8 cellular contexts compared by ENCODE assay signal in the genomic region with DNA sequence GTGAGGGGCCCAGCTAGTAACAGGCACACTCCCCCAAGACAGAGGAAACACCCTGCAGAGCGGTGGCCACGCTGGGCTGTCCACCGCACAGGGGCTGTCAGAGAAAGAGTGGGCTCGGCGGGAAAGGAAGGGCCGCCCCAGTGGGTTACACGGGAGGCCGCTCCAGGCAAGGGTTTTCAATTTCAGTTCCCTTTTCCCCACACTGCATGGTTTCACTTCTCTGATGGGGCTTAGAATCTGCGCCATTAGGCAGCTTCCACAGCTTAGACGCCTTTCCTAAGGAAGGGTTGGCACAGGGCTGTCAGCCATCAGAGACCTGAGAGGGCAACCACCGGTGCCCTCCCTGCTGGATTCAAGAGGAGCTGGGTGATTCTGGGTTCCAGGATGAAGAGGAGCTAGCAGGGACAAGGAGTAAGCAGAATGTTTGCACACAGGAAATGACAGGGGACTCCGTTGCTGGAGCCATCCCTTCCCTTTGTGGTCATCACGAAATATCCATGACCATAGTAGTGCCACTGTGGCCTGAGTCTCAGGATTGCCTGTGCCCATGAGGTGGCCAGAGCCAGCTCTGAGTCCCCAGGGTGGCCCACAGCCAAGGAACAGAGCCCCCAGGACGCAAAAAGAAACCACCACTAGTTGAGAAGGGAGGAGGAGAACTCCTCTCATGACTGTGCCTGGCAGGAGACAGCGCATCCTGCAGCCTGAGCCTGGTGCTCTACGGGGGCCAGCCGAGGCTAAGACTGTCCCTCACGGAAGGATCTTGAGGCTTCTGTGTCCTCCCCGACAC.
DNase-seq lines count a peak whose midpoint lies in the region; ATAC-seq and TF ChIP-seq lines count a peak whose summit lies in the region.

No MANE protein-coding gene starts in this region.

- no peak overlapping the region for H2BK12ac ChIP-seq in trophoblast cell (ENCODE audit: low read length)

- no peaks in the 10 kb centered on the region for H3K4me1 ChIP-seq in ascending aorta
- no peaks in the 10 kb centered on the region for H3K4me1 ChIP-seq in trophoblast cell (ENCODE audit: control insufficient read depth in 1 of 2, insufficient read depth in 2 of 2, low read length in 2 of 2)
- H3K4me1 ChIP-seq in PC-9 (replicated peaks; ENCODE audit: insufficient read depth), result no peaks in the 10 kb centered on the region

- no peaks in the 10 kb centered on the region for H3K9me3 Mint-ChIP-seq in CD4-positive, alpha-beta T cell

- H4K91ac ChIP-seq in trophoblast cell (ENCODE audit: low read depth, low read length), result no peak overlapping the region

- H3K79me1 ChIP-seq in trophoblast cell (ENCODE audit: low read length), result no peaks in the 10 kb centered on the region

- peaks cover 31% of the 10 kb centered on the region for H3K4me1 Mint-ChIP-seq in CD4-positive, alpha-beta T cell (ENCODE audit: low read depth)

- no peak overlapping the region for H3K9ac ChIP-seq in trophoblast cell (ENCODE audit: low read length)

- no peak overlapping the region for H2AK5ac ChIP-seq in trophoblast cell (ENCODE audit: low read length)

- H3K4me2 ChIP-seq in trophoblast cell (ENCODE audit: low read length) (no peak overlapping the region), PC-9 (no peak overlapping the region)

- POLR2A ChIA-PET in CD4-positive, alpha-beta T cell (lab: Charles Lee), result no interaction called here
- POLR2A ChIA-PET in PC-9 (lab: Charles Lee; ENCODE audit: unreplicated experiment), result no interaction called here

- H2BK5ac ChIP-seq in trophoblast cell (ENCODE audit: low read depth, low read length, poor library complexity), result no peak overlapping the region

- H3K36me3 Mint-ChIP-seq in CD4-positive, alpha-beta T cell (ENCODE audit: low read depth), result no peaks in the 10 kb centered on the region

- no peak overlapping the region for H3K4me3 ChIP-seq in ascending aorta
- no peak overlapping the region for H3K4me3 ChIP-seq in trophoblast cell (ENCODE audit: low read depth, low read length)
- H3K4me3 ChIP-seq in PC-9, result no peak overlapping the region

- H3K23ac ChIP-seq in trophoblast cell (ENCODE audit: low read length), result no peak overlapping the region

- no peak for DNase-seq in CD4-positive, alpha-beta T cell
- DNase-seq in ascending aorta (ENCODE audit: low spot score in 2 of 2), result peak; percentile 13 to 64
- DNase-seq in trophoblast cell, result peak; percentile 3 to 15
- DNase-seq in PC-9, result no peak
- no peak for DNase-seq in NCI-H2227 treated with DMSO at 0.1 percent for 48 hours (lab: John Stamatoyannopoulos, UW)
- no peak for DNase-seq in KG1 (lab: John Stamatoyannopoulos, UW)

- H4K8ac ChIP-seq in trophoblast cell (ENCODE audit: low read depth, low read length), result no peak overlapping the region

- H3K4me3 Mint-ChIP-seq in CD4-positive, alpha-beta T cell, result peak overlapping the region; percentile 66

- H3K4ac ChIP-seq in trophoblast cell (ENCODE audit: low read depth, low read length), result no peak overlapping the region

- H2BK120ac ChIP-seq in trophoblast cell (ENCODE audit: insufficient read depth, low read length, poor library complexity), result no peak overlapping the region

- H3F3A ChIP-seq in PC-9 (ENCODE audit: insufficient read depth, low read depth), result no peaks in the 10 kb centered on the region

- H3K27ac ChIP-seq in CD4-positive, alpha-beta T cell (ENCODE audit: low read depth, low read length), result no peak overlapping the region
- H3K27ac ChIP-seq in ascending aorta (peak overlapping the region in 1 of 2 donors; percentile 53), trophoblast cell (ENCODE audit: low read depth, low read length) (no peak overlapping the region), PC-9 (no peak overlapping the region)

- H3K79me2 ChIP-seq in trophoblast cell (ENCODE audit: control insufficient read depth, insufficient read depth, low read length, poor library complexity), result no peaks in the 10 kb centered on the region
- no peaks in the 10 kb centered on the region for H3K79me2 ChIP-seq in PC-9 (ENCODE audit: low read depth)

- ATAC-seq in CD4-positive, alpha-beta T cell (ENCODE audit: poor library complexity), result no peak
- peak; percentile 98 for ATAC-seq in GM19372 (IDR thresholded peaks at IDR 0.05; ENCODE audit: low read depth, unreplicated experiment)
- peak; percentile 97 for ATAC-seq in HG03354 (IDR thresholded peaks at IDR 0.05; ENCODE audit: poor library complexity, severe bottlenecking, unreplicated experiment)

- peak overlapping the region; percentile 58 for H3K27ac Mint-ChIP-seq in CD4-positive, alpha-beta T cell

- H3K36me3 ChIP-seq in ascending aorta (no peaks in the 10 kb centered on the region), trophoblast cell (ENCODE audit: control insufficient read depth in 1 of 2, insufficient read depth in 2 of 2, low read length in 2 of 2) (no peaks in the 10 kb centered on the region), PC-9 (ENCODE audit: low read depth) (no peaks in the 10 kb centered on the region)

- H3K9me2 ChIP-seq in PC-9 (ENCODE audit: insufficient read depth), result no peaks in the 10 kb centered on the region

- CTCF ChIA-PET in CD4-positive, alpha-beta T cell (lab: Charles Lee), result interaction anchor here (1.2 kb wide), 1 partner anchor 61 kb away, joined by 3 read pairs; no protein-coding TSS in a partner anchor
- CTCF ChIA-PET in PC-9 (lab: Charles Lee), result no interaction called here

- H4K12ac ChIP-seq in trophoblast cell (ENCODE audit: low read depth, low read length), result no peak overlapping the region

- H3K27me3 ChIP-seq in CD4-positive, alpha-beta T cell (ENCODE audit: control insufficient read depth, insufficient read depth, low read length), result no peaks in the 10 kb centered on the region
- H3K27me3 ChIP-seq in ascending aorta (no peaks in the 10 kb centered on the region), trophoblast cell (ENCODE audit: insufficient read depth, low read length) (no peaks in the 10 kb centered on the region), PC-9 (ENCODE audit: insufficient read depth, low read depth) (no peaks in the 10 kb centered on the region)

- no peaks in the 10 kb centered on the region for H4K20me1 ChIP-seq in PC-9 (ENCODE audit: insufficient read depth)

- no CpG with 5 or more reads among the region's 19 CpGs for WGBS in trophoblast cell (ENCODE audit: extremely low coverage, insufficient coverage, insufficient read length)

- intact Hi-C loops in CD4-positive, alpha-beta T cell (cut with DNase I, micrococcal nuclease), result loop anchor here in 1 of 2 experiments (10.0 kb wide), 1 partner anchor 59 kb away; no protein-coding TSS in a partner anchor
- intact Hi-C loops in ascending aorta (cut with DNase I), result no loop called here
- intact Hi-C loops in PC-9 (cut with micrococcal nuclease; ENCODE audit: unreplicated experiment), result no loop called here

- no peak overlapping the region for H3K18ac ChIP-seq in trophoblast cell (ENCODE audit: low read length)

- no peaks in the 10 kb centered on the region for H3K27me3 Mint-ChIP-seq in CD4-positive, alpha-beta T cell

- H2AFZ ChIP-seq in trophoblast cell (ENCODE audit: insufficient read depth, low read length, poor library complexity), result no peak overlapping the region
- H2AFZ ChIP-seq in PC-9, result no peak overlapping the region

- H3K9me3 ChIP-seq in CD4-positive, alpha-beta T cell (ENCODE audit: control insufficient read depth, low read length), result no peaks in the 10 kb centered on the region
- H3K9me3 ChIP-seq in ascending aorta (no peaks in the 10 kb centered on the region), trophoblast cell (ENCODE audit: insufficient read depth, low read depth, low read length) (peaks cover 2% of the 10 kb centered on the region), PC-9 (ENCODE audit: insufficient read depth, low read depth) (no peaks in the 10 kb centered on the region)

- no TSS peak for BruUV-seq in PC-9 (replicated peaks; lab: Mats Ljungman, UMichigan)

- H3K14ac ChIP-seq in trophoblast cell (ENCODE audit: low read length), result no peak overlapping the region

- TF ChIP-seq CTCF in CD4-positive, alpha-beta T cell (IDR thresholded peaks at IDR 0.05), result no peak
- TF ChIP-seq CTCF in ascending aorta (IDR thresholded peaks at IDR 0.05) (no peak), PC-9 (conservative IDR thresholded peaks at IDR 0.05) (no peak)

Comparison
In these comparisons a context has a peak if more than half of its experiments do, and no peak if none do; other contexts are left out.
1. DNase-seq: peak in ascending aorta (2 of 2) and trophoblast cell (2 of 2); none in CD4-positive, alpha-beta T cell (0 of 10), PC-9 (0 of 2), NCI-H2227 treated with DMSO at 0.1 percent for 48 hours (single experiment) and KG1 (single experiment).